8 cellular contexts compared by ENCODE assay signal in the genomic region with DNA sequence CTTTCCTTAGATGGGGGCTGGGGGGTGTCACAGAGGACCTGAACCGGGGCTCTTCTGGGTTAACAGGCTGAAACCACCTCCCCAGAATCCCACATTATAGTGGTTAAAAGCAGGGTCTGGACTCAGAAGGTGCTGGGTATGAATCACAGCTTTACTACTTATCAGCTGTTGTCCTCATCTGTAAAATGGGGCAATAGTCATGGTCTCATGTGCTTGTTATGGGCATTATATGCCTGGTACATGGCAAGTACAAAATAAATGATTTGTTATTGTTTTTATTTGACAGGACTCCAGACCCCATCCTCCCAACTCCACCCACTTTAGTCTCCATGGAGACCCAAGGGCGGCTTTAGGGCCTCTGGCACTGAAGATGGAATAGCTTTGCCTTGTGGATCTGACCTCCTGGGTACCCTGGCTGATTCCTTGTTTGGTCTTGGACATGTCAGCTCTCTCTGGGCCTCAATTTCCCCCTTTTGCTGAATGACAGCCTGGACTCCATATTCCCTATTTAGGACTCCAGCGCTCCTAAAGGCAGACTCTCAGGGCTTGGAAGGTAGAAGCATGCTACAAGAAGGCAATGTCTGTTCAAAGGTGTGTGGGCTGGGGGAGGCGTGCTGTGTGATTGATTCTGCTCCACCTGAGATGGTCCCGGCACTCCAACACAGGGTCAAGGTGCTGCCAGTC. TPM values are rescaled to one million over a fixed set of nuclear protein-coding genes. Genes with fewer than 3 reads are reported as not detected.
DNase-seq lines count a peak whose midpoint lies in the region; ATAC-seq, FAIRE-seq and TF ChIP-seq lines count a peak whose summit lies in the region.

No MANE protein-coding gene starts in this region.

- H3K18ac ChIP-seq in mesenchymal stem cell (ENCODE audit: low read depth in 1 of 2, low read length in 2 of 2): peak overlapping the region; percentile 54 to 97

- peak overlapping the region; percentile 86 for H4K8ac ChIP-seq in mesenchymal stem cell (ENCODE audit: low read length)

- peaks cover 2% of the 10 kb centered on the region for H3K79me1 ChIP-seq in mesenchymal stem cell (replicated peaks; ENCODE audit: low read length, poor library complexity, severe bottlenecking)

- H2AFZ ChIP-seq in K562 (ENCODE audit: low read depth, low read length): peak overlapping the region; percentile 81
- H2AFZ ChIP-seq in mesenchymal stem cell (ENCODE audit: low read depth, low read length): peak overlapping the region; percentile 3

- TF ChIP-seq POLR2A in A549 (IDR thresholded peaks at IDR 0.05; ENCODE audit: low read length) (no peak), K562 (conservative IDR thresholded peaks at IDR 0.05) (no peak)

- H3K9me3 ChIP-seq in A549 (no peaks in the 10 kb centered on the region), K562 (replicated peaks; ENCODE audit: control insufficient read depth, insufficient read depth, low read depth, low read length) (no peaks in the 10 kb centered on the region), mesenchymal stem cell (ENCODE audit: control insufficient read depth, low read length) (no peaks in the 10 kb centered on the region)

- BruUV-seq in K562 (replicated peaks; lab: Mats Ljungman, UMichigan): no TSS peak

- H2BK5ac ChIP-seq in mesenchymal stem cell (ENCODE audit: low read depth, low read length, poor library complexity, severe bottlenecking): no peak overlapping the region

- H3K4me1 ChIP-seq in A549: peaks cover 26% of the 10 kb centered on the region
- H3K4me1 ChIP-seq in K562 (replicated peaks in 1 of 2; ENCODE audit: control insufficient read depth in 2 of 2, insufficient read depth in 2 of 2, low read length in 2 of 2): peaks cover 17 to 40% of the 10 kb centered on the region in 2 experiments
- H3K4me1 ChIP-seq in mesenchymal stem cell (ENCODE audit: control insufficient read depth, insufficient read depth, low read depth, low read length): peaks cover 35% of the 10 kb centered on the region

- H3K4me2 ChIP-seq in A549 (peak overlapping the region; percentile 99), K562 (ENCODE audit: insufficient read depth, low read length) (peak overlapping the region; percentile 80), mesenchymal stem cell (ENCODE audit: low read length, poor library complexity, severe bottlenecking) (peak overlapping the region; percentile 81)

- no peak; a peak in 1 of 6 replicates for ATAC-seq in A549
- no peak for ATAC-seq in K562
- no peak for ATAC-seq in omental fat pad (ENCODE audit: low FRiP score)

- no peak for TF ChIP-seq EP300 in A549 (IDR thresholded peaks at IDR 0.05)
- TF ChIP-seq EP300 in K562 (IDR thresholded peaks at IDR 0.05; ENCODE audit: low read length): no peak

- intact Hi-C loops in K562 (cut with micrococcal nuclease): no loop called here

- peaks cover 22% of the 10 kb centered on the region for H3K79me2 ChIP-seq in K562 (ENCODE audit: control insufficient read depth, insufficient read depth, low read length)

- H2BK15ac ChIP-seq in mesenchymal stem cell (ENCODE audit: low read depth, poor library complexity, severe bottlenecking): no peak overlapping the region

- H2AK5ac ChIP-seq in mesenchymal stem cell (ENCODE audit: low read length, severe bottlenecking): no peak overlapping the region

- peak overlapping the region in 1 of 2 experiments; percentile 7 for H2BK12ac ChIP-seq in mesenchymal stem cell (ENCODE audit: low read length in 2 of 2)

- TF ChIP-seq RAD21 in A549 (conservative IDR thresholded peaks at IDR 0.05 in 1 of 2, IDR thresholded peaks at IDR 0.05 in 1 of 2): no peak
- TF ChIP-seq RAD21 in K562 (CRISPR knock-in tag; conservative IDR thresholded peaks at IDR 0.05 in 1 of 2, IDR thresholded peaks at IDR 0.05 in 1 of 2): no peak

- H3K4ac ChIP-seq in mesenchymal stem cell (ENCODE audit: low read depth in 1 of 2, low read length in 2 of 2): peak overlapping the region in 1 of 2 experiments; percentile 22

- H3K27me3 ChIP-seq in H7 (ENCODE audit: control insufficient read depth, insufficient read depth, low read length) (peaks cover 2% of the 10 kb centered on the region), K562 (ENCODE audit: control insufficient read depth in 2 of 2, insufficient read depth in 2 of 2, low read length in 2 of 2) (no peaks in the 10 kb centered on the region), mesenchymal stem cell (ENCODE audit: control insufficient read depth in 1 of 2, insufficient read depth in 1 of 2, low read length in 2 of 2) (no peaks in the 10 kb centered on the region)

- in situ Hi-C loops in K562 (cut with MboI): loop anchor here (10.0 kb wide), 1 partner anchor 316 kb away; no protein-coding TSS in a partner anchor

- H3K36me3 ChIP-seq in H7 (replicated peaks; ENCODE audit: control insufficient read depth, insufficient read depth, low read length) (no peaks in the 10 kb centered on the region), K562 (ENCODE audit: control insufficient read depth, insufficient read depth, low read length) (no peaks in the 10 kb centered on the region; the same call in 2 of the 3 replicates), mesenchymal stem cell (ENCODE audit: control insufficient read depth in 1 of 2, insufficient read depth in 2 of 2, low read depth in 1 of 2, low read length in 2 of 2) (peaks cover 8 to 11% of the 10 kb centered on the region in 2 experiments)

- POLR2A ChIA-PET in A549 (lab: Yijun Ruan, JAX): interaction anchor here (0.6 to 4.3 kb wide), 6 partner anchors 11 to 112 kb away, joined by 3 to 58 read pairs (median 4); a partner anchor contains a TSS
- POLR2A ChIA-PET in K562 (lab: Yijun Ruan, JAX): interaction anchor here (0.6 to 2.5 kb wide), 6 partner anchors 10 to 141 kb away, joined by 3 to 15 read pairs (median 4); a partner anchor contains a TSS

- peak overlapping the region; percentile 95 for H3K4me3 ChIP-seq in A549
- H3K4me3 ChIP-seq in H7 (ENCODE audit: insufficient read depth, low read depth, low read length): peak overlapping the region; percentile 71
- peak overlapping the region; percentile 53 for H3K4me3 ChIP-seq in K562
- peak overlapping the region; percentile 68 to 94 for H3K4me3 ChIP-seq in mesenchymal stem cell (ENCODE audit: insufficient read depth in 1 of 2, low read depth in 1 of 2, low read length in 2 of 2)

- H3K23ac ChIP-seq in mesenchymal stem cell (ENCODE audit: low read length in 2 of 2): no peak overlapping the region

- CTCF ChIA-PET in A549 (lab: Yijun Ruan, JAX) (interaction anchor here (0.9 to 2.8 kb wide), 3 partner anchors 16 to 46 kb away, joined by 3 to 9 read pairs (median 3); no protein-coding TSS in a partner anchor), K562 (lab: Yijun Ruan, JAX; ENCODE audit: low intra/inter-chr PET ratio) (no interaction called here)

- H3K9ac ChIP-seq in K562 (ENCODE audit: insufficient read depth in 1 of 2, low read depth in 2 of 2, low read length in 2 of 2): peak overlapping the region; percentile 72 to 89
- peak overlapping the region; percentile 95 for H3K9ac ChIP-seq in mesenchymal stem cell (ENCODE audit: low read length)

- peak overlapping the region; percentile 76 for H4K91ac ChIP-seq in mesenchymal stem cell (ENCODE audit: low read length)

- no peaks in the 10 kb centered on the region for H4K20me1 ChIP-seq in K562 (replicated peaks; ENCODE audit: control insufficient read depth, insufficient read depth, low read length)

- no peak overlapping the region for H2BK120ac ChIP-seq in mesenchymal stem cell (ENCODE audit: low read depth, low read length)

- FAIRE-seq in A549 (lab: Jason Lieb, UNC): no peak
- FAIRE-seq in K562 (lab: Jason Lieb, UNC): no peak

- DNase-seq in A549 (ENCODE audit: low read depth in 1 of 2, low spot score in 1 of 2): no peak
- DNase-seq in H7: peak; percentile 53
- DNase-seq in K562 (ENCODE audit: extremely low read depth in 1 of 4, low spot score in 3 of 4): no peak
- no peak for DNase-seq in mesenchymal stem cell
- DNase-seq in NCI-H345 treated with DMSO at 0.1 percent for 48 hours (lab: John Stamatoyannopoulos, UW; ENCODE audit: unreplicated experiment): no peak
- DNase-seq in NCI-H524 treated with DMSO at 0.1 percent for 48 hours (lab: John Stamatoyannopoulos, UW): no peak
- no peak for DNase-seq in omental fat pad (ENCODE audit: low spot score)
- no peak for DNase-seq in NCI-H2081 treated with DMSO at 0.1 percent for 48 hours (lab: John Stamatoyannopoulos, UW)

- H3K27ac ChIP-seq in A549 (peak overlapping the region; percentile 92 to 94), K562 (ENCODE audit: extremely low read depth, low read depth, low read length) (peak overlapping the region; percentile 68), mesenchymal stem cell (ENCODE audit: low read length, poor library complexity, severe bottlenecking) (no peak overlapping the region)

- H3K14ac ChIP-seq in mesenchymal stem cell (ENCODE audit: low read length in 2 of 2): no peak overlapping the region

- H3K9me1 ChIP-seq in K562 (ENCODE audit: control insufficient read depth, insufficient read depth, low read length): no peaks in the 10 kb centered on the region

- 37% methylated on average over 5 of the region's 5 CpGs for WGBS in A549 (ENCODE audit: missing lambda C conversion rate)
- 47% methylated on average over 5 of the region's 5 CpGs for WGBS in K562 (ENCODE audit: insufficient coverage, low coverage, missing lambda C conversion rate)
- 8% methylated on average over 4 of the region's 5 CpGs for whole genome bisulfite sequencing in mesenchymal stem cell

- TF ChIP-seq CTCF in A549 (IDR thresholded peaks at IDR 0.05) (no peak), K562 (IDR thresholded peaks at IDR 0.05 in 2 of 3, conservative IDR thresholded peaks at IDR 0.05 in 1 of 3; ENCODE audit: insufficient read depth in 2 of 3, low read depth in 1 of 3, low read length in 3 of 3) (no peak), omental fat pad (IDR thresholded peaks at IDR 0.05) (no peak)

RNA-seq across cellular contexts. Expression of a gene that starts 0.8 kb away (rescaled TPM):
- polyA plus RNA-seq in A549 (2011; rRNA removed): 7.0 and 12.7 TPM in 2 replicates
- 29.6 and 31.6 TPM in 2 replicates for polyA plus RNA-seq in A549 (2012; cell fraction: cytosol; rRNA removed)
- polyA plus RNA-seq in A549 (2012; cell fraction: nucleus; rRNA removed): 122 and 130 TPM in 2 replicates
- 33.1 to 37.3 TPM (median 34.9 TPM) in 3 replicates for polyA plus RNA-seq in A549 (2017; fragmentation: RNase III; extraction: RNeasy Plus Mini Kit Qiagen cat#74134 plus additional on column Dnase treatment)
- polyA minus RNA-seq in A549 (2011; rRNA and poly(A)+ RNA removed): 5.5 and 11.3 TPM in 2 replicates
- 10.7 and 21.0 TPM in 2 replicates for total RNA-seq in H7 (2014; rRNA removed; shearing (Covaris generic))
- 49.3 and 111 TPM in 2 replicates for total RNA-seq in K562 (2011; cell fraction: chromatin; rRNA removed; ENCODE audit: low replicate concordance)
- total RNA-seq in K562 (2011; cell fraction: nucleolus; rRNA removed): 49.2 and 65.0 TPM in 2 replicates
- total RNA-seq in K562 (2011; cell fraction: nucleoplasm; rRNA removed): 48.8 and 58.2 TPM in 2 replicates
- total RNA-seq in K562 (2014; rRNA removed): 17.8 and 22.3 TPM in 2 replicates
- 8.8 and 11.1 TPM in 2 replicates for total RNA-seq in K562 (2014; rRNA removed; fragmentation: Illumina TruSeq; extraction: Trizol)
- 16.0 and 16.1 TPM in 2 replicates for total RNA-seq in K562 (2015; rRNA removed; fragmentation: Illumina TruSeq; extraction: Trizol)
- 39.9 and 41.1 TPM in 2 replicates for total RNA-seq in K562 (2021)
- 7.7 and 13.7 TPM in 2 replicates for polyA plus RNA-seq in K562 (2011; rRNA removed)
- 9.0 and 10.3 TPM in 2 replicates for polyA plus RNA-seq in K562 (2011; cell fraction: cytosol; rRNA removed)
- polyA plus RNA-seq in K562 (2011; cell fraction: nucleus; rRNA removed): 70.1 and 84.9 TPM in 2 replicates
- 22.9 and 23.5 TPM in 2 replicates for polyA plus RNA-seq in K562 (2012)
- 17.6 and 28.4 TPM in 2 replicates for polyA plus RNA-seq in K562 (2014; fragmentation: Illumina TruSeq; extraction: Trizol)
- 1 to 10 TPM; 2.5 to 3.4 TPM for polyA plus RNA-seq in K562 (2014; fragmentation: Nextera tagmentation; extraction: Ambion mirVana)
- polyA plus RNA-seq in K562 (2014; rRNA removed): 20.6 and 25.5 TPM in 2 replicates
- polyA minus RNA-seq in K562 (2011; rRNA and poly(A)+ RNA removed): 4.6 and 7.0 TPM in 2 replicates
- 8.3 and 14.4 TPM in 2 replicates for polyA minus RNA-seq in K562 (2011; cell fraction: cytosol; rRNA and poly(A)+ RNA removed)
- polyA minus RNA-seq in K562 (2011; cell fraction: nucleus; rRNA and poly(A)+ RNA removed): 24.6 and 28.2 TPM in 2 replicates
- polyA plus RNA-seq in mesenchymal stem cell (2013, experiment 1 of 2): 71.2 TPM
- 67.2 TPM for polyA plus RNA-seq in mesenchymal stem cell (2013, experiment 2 of 2)
- total RNA-seq in omental fat pad: 100 to 1,000 TPM in 1 of 4 donors, 10 to 100 TPM in 3; 29.2 to 116 (median 32.2) TPM

RNA-seq across cellular contexts. Expression of a gene that starts 27.1 kb away (rescaled TPM):
- 14.2 and 15.3 TPM in 2 replicates for polyA plus RNA-seq in A549 (2011; rRNA removed)
- polyA plus RNA-seq in A549 (2012; cell fraction: cytosol; rRNA removed): 62.7 and 76.5 TPM in 2 replicates
- 82.5 and 94.7 TPM in 2 replicates for polyA plus RNA-seq in A549 (2012; cell fraction: nucleus; rRNA removed)
- polyA plus RNA-seq in A549 (2017; fragmentation: RNase III; extraction: RNeasy Plus Mini Kit Qiagen cat#74134 plus additional on column Dnase treatment): 46.4 to 50.2 TPM (median 46.5 TPM) in 3 replicates
- 12.4 and 18.3 TPM in 2 replicates for polyA minus RNA-seq in A549 (2011; rRNA and poly(A)+ RNA removed)
- 14.6 and 22.4 TPM in 2 replicates for total RNA-seq in H7 (2014; rRNA removed; shearing (Covaris generic))
- total RNA-seq in K562 (2011; cell fraction: chromatin; rRNA removed; ENCODE audit: low replicate concordance): 7.3 and 13.3 TPM in 2 replicates
- total RNA-seq in K562 (2011; cell fraction: nucleolus; rRNA removed): 15.5 and 16.3 TPM in 2 replicates
- total RNA-seq in K562 (2011; cell fraction: nucleoplasm; rRNA removed): 10.6 and 15.3 TPM in 2 replicates
- total RNA-seq in K562 (2014; rRNA removed): 6.9 and 10.8 TPM in 2 replicates
- 1.2 and 1.8 TPM in 2 replicates for total RNA-seq in K562 (2014; rRNA removed; fragmentation: Illumina TruSeq; extraction: Trizol)
- total RNA-seq in K562 (2015; rRNA removed; fragmentation: Illumina TruSeq; extraction: Trizol): 3.7 and 4.1 TPM in 2 replicates
- 8.5 and 10.9 TPM in 2 replicates for total RNA-seq in K562 (2021)
- 4.2 and 7.1 TPM in 2 replicates for polyA plus RNA-seq in K562 (2011; rRNA removed)
- polyA plus RNA-seq in K562 (2011; cell fraction: cytosol; rRNA removed): 19.5 and 31.1 TPM in 2 replicates
- 11.9 and 13.4 TPM in 2 replicates for polyA plus RNA-seq in K562 (2011; cell fraction: nucleus; rRNA removed)
- 6.7 and 19.8 TPM in 2 replicates for polyA plus RNA-seq in K562 (2012)
- 2.8 and 5.8 TPM in 2 replicates for polyA plus RNA-seq in K562 (2014; fragmentation: Illumina TruSeq; extraction: Trizol)
- polyA plus RNA-seq in K562 (2014; fragmentation: Nextera tagmentation; extraction: Ambion mirVana): 1 to 10 TPM; 1.2 to 2.9 TPM
- 10.0 and 10.6 TPM in 2 replicates for polyA plus RNA-seq in K562 (2014; rRNA removed)
- polyA minus RNA-seq in K562 (2011; rRNA and poly(A)+ RNA removed): 1.7 and 2.3 TPM in 2 replicates
- polyA minus RNA-seq in K562 (2011; cell fraction: cytosol; rRNA and poly(A)+ RNA removed): 5.2 TPM in 1 of 2 replicates, not detected in the other
- 5.5 and 9.0 TPM in 2 replicates for polyA minus RNA-seq in K562 (2011; cell fraction: nucleus; rRNA and poly(A)+ RNA removed)
- polyA plus RNA-seq in mesenchymal stem cell (2013, experiment 1 of 2): 278 TPM
- 285 TPM for polyA plus RNA-seq in mesenchymal stem cell (2013, experiment 2 of 2)
- total RNA-seq in omental fat pad: 100 to 1,000 TPM; 162 to 346 (median 230) TPM

RNA-seq across cellular contexts. Expression of a gene that starts 42.5 kb away (rescaled TPM):
- polyA plus RNA-seq in A549 (2011; rRNA removed) (0.70 and 0.98 TPM in 2 replicates), A549 (2017; fragmentation: RNase III; extraction: RNeasy Plus Mini Kit Qiagen cat#74134 plus additional on column Dnase treatment) (1.3 to 1.8 TPM (median 1.5 TPM) in 3 replicates), K562 (2011; rRNA removed) (1.6 and 21.8 TPM in 2 replicates), K562 (2014; fragmentation: Illumina TruSeq; extraction: Trizol) (4.8 and 5.4 TPM in 2 replicates), K562 (2014; fragmentation: Nextera tagmentation; extraction: Ambion mirVana) (under 1 TPM; 0.10 to 0.78 TPM), K562 (2014; rRNA removed) (5.4 and 6.0 TPM in 2 replicates)
- 1.2 and 1.6 TPM in 2 replicates for polyA plus RNA-seq in A549 (2012; cell fraction: cytosol; rRNA removed)
- 7.6 and 9.2 TPM in 2 replicates for polyA plus RNA-seq in A549 (2012; cell fraction: nucleus; rRNA removed)
- polyA minus RNA-seq in A549 (2011; rRNA and poly(A)+ RNA removed): 1.6 and 1.8 TPM in 2 replicates
- total RNA-seq in H7 (2014; rRNA removed; shearing (Covaris generic)): 10.6 and 11.9 TPM in 2 replicates
- total RNA-seq in K562 (2011; cell fraction: chromatin; rRNA removed; ENCODE audit: low replicate concordance): 1.5 and 3.2 TPM in 2 replicates
- 1.2 and 3.2 TPM in 2 replicates for total RNA-seq in K562 (2011; cell fraction: nucleolus; rRNA removed)
- total RNA-seq in K562 (2011; cell fraction: nucleoplasm; rRNA removed): 2.4 and 2.7 TPM in 2 replicates
- total RNA-seq in K562 (2014; rRNA removed) (5.9 and 6.4 TPM in 2 replicates), K562 (2014; rRNA removed; fragmentation: Illumina TruSeq; extraction: Trizol) (1.9 and 2.7 TPM in 2 replicates), K562 (2015; rRNA removed; fragmentation: Illumina TruSeq; extraction: Trizol) (5.8 and 6.7 TPM in 2 replicates), K562 (2021) (6.3 and 7.0 TPM in 2 replicates), omental fat pad (under 1 TPM; 0.24 to 0.84 (median 0.42) TPM)
- polyA plus RNA-seq in K562 (2011; cell fraction: cytosol; rRNA removed): 4.8 and 29.8 TPM in 2 replicates
- polyA plus RNA-seq in K562 (2011; cell fraction: nucleus; rRNA removed): 4.7 and 21.8 TPM in 2 replicates
- polyA plus RNA-seq in K562 (2012): 6.0 and 10.4 TPM in 2 replicates
- 1.2 and 7.5 TPM in 2 replicates for polyA minus RNA-seq in K562 (2011; rRNA and poly(A)+ RNA removed)
- 1.4 and 21.9 TPM in 2 replicates for polyA minus RNA-seq in K562 (2011; cell fraction: cytosol; rRNA and poly(A)+ RNA removed)
- 0.81 and 6.4 TPM in 2 replicates for polyA minus RNA-seq in K562 (2011; cell fraction: nucleus; rRNA and poly(A)+ RNA removed)
- 2.2 TPM for polyA plus RNA-seq in mesenchymal stem cell (2013, experiment 1 of 2)
- 2.2 TPM for polyA plus RNA-seq in mesenchymal stem cell (2013, experiment 2 of 2)
